ENCODE assay signal across 1 cellular context in the genomic region with DNA sequence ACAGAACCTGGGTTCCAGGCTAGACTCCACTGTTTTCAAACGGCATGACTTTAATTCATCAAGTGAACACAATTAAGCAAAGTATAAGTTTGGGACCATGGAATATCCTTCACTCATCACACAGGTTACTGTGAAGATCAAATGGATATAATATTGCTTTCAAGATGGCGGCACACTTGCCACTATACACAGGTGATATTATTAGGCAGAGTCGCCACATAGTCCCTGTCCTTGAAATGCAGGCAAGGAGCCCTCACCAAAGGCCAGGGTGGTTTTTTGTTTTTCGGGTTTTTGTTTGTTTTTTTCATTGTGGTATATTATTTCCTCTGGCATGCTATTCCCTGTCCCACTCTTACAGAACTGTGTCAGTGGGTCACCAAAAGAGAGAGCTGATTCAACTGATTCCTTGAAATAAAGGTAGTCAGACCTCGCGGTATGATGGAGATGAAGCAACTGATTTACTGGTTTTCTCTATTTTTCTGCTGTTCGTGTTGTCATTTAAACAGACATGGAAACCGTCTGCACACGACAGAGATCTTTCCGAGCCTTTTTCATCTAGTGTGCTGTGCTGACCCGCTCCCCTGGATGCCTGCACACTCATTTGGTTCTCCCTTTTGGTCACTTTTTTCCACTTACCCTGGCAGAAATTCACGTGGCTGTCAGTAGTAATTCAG.
TF ChIP-seq lines count a peak whose summit lies in the region.

No MANE protein-coding gene starts in this region.

TF ChIP-seq in WTC11, 78 proteins besides CTCF, POLR2A, EP300 and RAD21 (continued from another document):
- TF ChIP-seq ERG (CRISPR knock-in tag; IDR thresholded peaks at IDR 0.05) (no peak), GRHL2 (CRISPR knock-in tag; IDR thresholded peaks at IDR 0.05; ENCODE audit: insufficient replicate concordance, severe bottlenecking) (no peak), ZNF423 (CRISPR knock-in tag; IDR thresholded peaks at IDR 0.05) (no peak), MLX (CRISPR knock-in tag; IDR thresholded peaks at IDR 0.05) (no peak), ZBTB43 (CRISPR knock-in tag; IDR thresholded peaks at IDR 0.05) (no peak), ATF1 (CRISPR knock-in tag; IDR thresholded peaks at IDR 0.05) (no peak), NR1H2 (CRISPR knock-in tag; IDR thresholded peaks at IDR 0.05) (no peak), ZNF219 (CRISPR knock-in tag; IDR thresholded peaks at IDR 0.05; ENCODE audit: borderline replicate concordance) (no peak), ZNF281 (CRISPR knock-in tag; IDR thresholded peaks at IDR 0.05) (no peak), PRDM15 (CRISPR knock-in tag; IDR thresholded peaks at IDR 0.05) (no peak), SMAD3 (CRISPR knock-in tag; IDR thresholded peaks at IDR 0.05; ENCODE audit: borderline replicate concordance) (no peak), ESRRA (CRISPR knock-in tag; IDR thresholded peaks at IDR 0.05; ENCODE audit: borderline replicate concordance) (no peak), NFYB (CRISPR knock-in tag; conservative IDR thresholded peaks at IDR 0.05; ENCODE audit: low read depth) (no peak)
- TF ChIP-seq, protein P1, sequence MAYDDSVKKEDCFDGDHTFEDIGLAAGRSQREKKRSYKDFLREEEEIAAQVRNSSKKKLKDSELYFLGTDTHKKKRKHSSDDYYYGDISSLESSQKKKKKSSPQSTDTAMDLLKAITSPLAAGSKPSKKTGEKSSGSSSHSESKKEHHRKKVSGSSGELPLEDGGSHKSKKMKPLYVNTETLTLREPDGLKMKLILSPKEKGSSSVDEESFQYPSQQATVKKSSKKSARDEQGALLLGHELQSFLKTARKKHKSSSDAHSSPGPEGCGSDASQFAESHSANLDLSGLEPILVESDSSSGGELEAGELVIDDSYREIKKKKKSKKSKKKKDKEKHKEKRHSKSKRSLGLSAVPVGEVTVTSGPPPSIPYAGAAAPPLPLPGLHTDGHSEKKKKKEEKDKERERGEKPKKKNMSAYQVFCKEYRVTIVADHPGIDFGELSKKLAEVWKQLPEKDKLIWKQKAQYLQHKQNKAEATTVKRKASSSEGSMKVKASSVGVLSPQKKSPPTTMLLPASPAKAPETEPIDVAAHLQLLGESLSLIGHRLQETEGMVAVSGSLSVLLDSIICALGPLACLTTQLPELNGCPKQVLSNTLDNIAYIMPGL (CRISPR knock-in tag; IDR thresholded peaks at IDR 0.05) = no peak
- TF ChIP-seq, protein P2, sequence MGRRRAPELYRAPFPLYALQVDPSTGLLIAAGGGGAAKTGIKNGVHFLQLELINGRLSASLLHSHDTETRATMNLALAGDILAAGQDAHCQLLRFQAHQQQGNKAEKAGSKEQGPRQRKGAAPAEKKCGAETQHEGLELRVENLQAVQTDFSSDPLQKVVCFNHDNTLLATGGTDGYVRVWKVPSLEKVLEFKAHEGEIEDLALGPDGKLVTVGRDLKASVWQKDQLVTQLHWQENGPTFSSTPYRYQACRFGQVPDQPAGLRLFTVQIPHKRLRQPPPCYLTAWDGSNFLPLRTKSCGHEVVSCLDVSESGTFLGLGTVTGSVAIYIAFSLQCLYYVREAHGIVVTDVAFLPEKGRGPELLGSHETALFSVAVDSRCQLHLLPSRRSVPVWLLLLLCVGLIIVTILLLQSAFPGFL (CRISPR knock-in tag; IDR thresholded peaks at IDR 0.05; ENCODE audit: borderline replicate concordance) = no peak
